8 cellular contexts compared by ENCODE assay signal in genomic region chr19:51926784-51927741, GRCh38. TPM values are rescaled to one million over a fixed set of nuclear protein-coding genes. Genes with fewer than 3 reads are reported as not detected.
DNase-seq lines count a peak whose midpoint lies in the region; ATAC-seq, FAIRE-seq and TF ChIP-seq lines count a peak whose summit lies in the region.

Gene ZNF613, plus strand, starts transcription at chr19:51927472. Its CDS starts 8,749 bp downstream, at chr19:51936221.

- peak in 1 of 2 experiments; percentile 46; a peak in 2 of 4 replicates for TF ChIP-seq POLR2A in HepG2 (IDR thresholded peaks at IDR 0.05; ENCODE audit: insufficient read depth in 1 of 2, low read depth in 2 of 2, low read length in 2 of 2)

- DNase-seq in AG20443 (ENCODE audit: low spot score) (peak; percentile 92), NCI-H524 treated with DMSO at 0.1 percent for 48 hours (lab: John Stamatoyannopoulos, UW) (peak; percentile 76), dermis microvascular lymphatic vessel endothelial cell (ENCODE audit: low read depth in 2 of 2) (peak; percentile 94 to 96), HepG2 (ENCODE audit: low spot score) (peak; percentile 89)
- peak; percentile 85 to 86 for DNase-seq in activated CD4-positive, alpha-beta T cell treated with anti-CD3 and anti-CD28 coated beads, Interleukin-2, amount 50 U/mL, for 4 hours
- DNase-seq in stimulated activated CD4-positive, alpha-beta T cell treated with anti-CD3 and anti-CD28 coated beads, Interleukin-2, amount 100 ng/mL, for 48 hours, result peak; percentile 73 to 74

- H3K4me1 ChIP-seq in HepG2 (ENCODE audit: insufficient read depth, low read length), result peaks cover 32% of the 10 kb centered on the region

- H3K79me2 ChIP-seq in HepG2 (ENCODE audit: insufficient read depth, low read length), result peaks cover 13% of the 10 kb centered on the region

- TF ChIP-seq RAD21 in HepG2 (CRISPR knock-in tag; IDR thresholded peaks at IDR 0.05), result peak; percentile 33; the same call in 1 of the 2 replicates

- H3K4me2 ChIP-seq in HepG2 (ENCODE audit: low read depth, low read length), result peak within 1 kb of the TSS; percentile 66

- peaks cover 5 to 14% of the 10 kb centered on the region in 2 experiments; a peak in 3 of 5 replicates for H3K36me3 ChIP-seq in HepG2 (replicated peaks in 1 of 2; ENCODE audit: control insufficient read depth in 1 of 2, insufficient read depth in 2 of 2, low read length in 2 of 2)

- H3K27ac ChIP-seq in HepG2 (ENCODE audit: extremely low read length, insufficient read depth, low read length), result peak within 1 kb of the TSS; percentile 87

- WGBS in HepG2 (ENCODE audit: low lambda C conversion rate), result 2% methylated on average over 43 of the region's 52 CpGs

- H3K9me3 ChIP-seq in HepG2 (ENCODE audit: low read length), result peaks cover 27% of the 10 kb centered on the region

- H3K9ac ChIP-seq in HepG2 (ENCODE audit: insufficient read depth, low read depth, low read length), result peak within 1 kb of the TSS; percentile 84

- peak; percentile 62 for TF ChIP-seq CTCF in HepG2 (CRISPR knock-in tag; IDR thresholded peaks at IDR 0.05)

- ATAC-seq in GM19035 (IDR thresholded peaks at IDR 0.05; ENCODE audit: unreplicated experiment) (peak; percentile 88), HG03439 (IDR thresholded peaks at IDR 0.05; ENCODE audit: unreplicated experiment) (peak; percentile 86), HepG2 (peak; percentile 93)

- no peaks in the 10 kb centered on the region; a peak in 1 of 5 replicates for H3K27me3 ChIP-seq in HepG2 (ENCODE audit: control insufficient read depth in 1 of 2, insufficient read depth in 2 of 2, low read length in 2 of 2)

- H2AFZ ChIP-seq in HepG2 (ENCODE audit: low read length), result peak within 1 kb of the TSS; percentile 99

- FAIRE-seq in HepG2 (lab: Jason Lieb, UNC), result peak; percentile 85

- POLR2A ChIA-PET in HepG2 (lab: Yijun Ruan, JAX), result no interaction called here

- TF ChIP-seq EP300 in HepG2 (IDR thresholded peaks at IDR 0.05; ENCODE audit: low read depth in 2 of 2, low read length in 2 of 2) (no peak), HepG2 (CRISPR knock-in tag; IDR thresholded peaks at IDR 0.05; ENCODE audit: borderline replicate concordance) (no peak)

- H3K4me3 ChIP-seq in HepG2 (replicated peaks in 1 of 3; ENCODE audit: insufficient read depth in 1 of 3, low read depth in 2 of 3, low read length in 3 of 3), result peak within 1 kb of the TSS; percentile 88 to 98 (median 96)

- H4K20me1 ChIP-seq in HepG2 (ENCODE audit: insufficient read depth, low read length), result no peaks in the 10 kb centered on the region

- CTCF ChIA-PET in HepG2 (lab: Yijun Ruan, JAX; ENCODE audit: low intra/inter-chr PET ratio, low total read pairs), result no interaction called here

- BruUV-seq in HepG2 (replicated peaks; lab: Mats Ljungman, UMichigan), result TSS peak; percentile 74

- in situ Hi-C loops in HepG2 (cut with HindIII; ENCODE audit: extremely low pct_ligation_motif_present, low pct_unique_long_range_greater_than_20kb), result no loop called here

- intact Hi-C loops in HepG2 (cut with micrococcal nuclease; ENCODE audit: unreplicated experiment), result loop anchor here (2.0 to 10.0 kb wide), 2 partner anchors 22 to 78 kb away; partner anchors contain the start of genes ZNF615 and ZNF649

TF ChIP-seq in HepG2, 621 proteins besides CTCF, POLR2A, EP300 and RAD21 (continues in another document):
- TF ChIP-seq ZNF740 (CRISPR knock-in tag; IDR thresholded peaks at IDR 0.05), result no peak
- no peak; the same call in 1 of the 2 replicates for TF ChIP-seq NCOR1 (IDR thresholded peaks at IDR 0.05; ENCODE audit: borderline replicate concordance, low read length)
- no peak for TF ChIP-seq IKZF1 (IDR thresholded peaks at IDR 0.05)
- TF ChIP-seq ZNF839 (CRISPR knock-in tag; IDR thresholded peaks at IDR 0.05; ENCODE audit: borderline replicate concordance), result no peak
- no peak for TF ChIP-seq ATRX (CRISPR knock-in tag; IDR thresholded peaks at IDR 0.05; ENCODE audit: borderline replicate concordance)
- peak; percentile 90 for TF ChIP-seq PBX2 (CRISPR knock-in tag; IDR thresholded peaks at IDR 0.05)
- TF ChIP-seq ELF4 (CRISPR knock-in tag; IDR thresholded peaks at IDR 0.05; ENCODE audit: borderline replicate concordance), result no peak
- no peak for TF ChIP-seq MAFG (CRISPR knock-in tag; IDR thresholded peaks at IDR 0.05)
- no peak for TF ChIP-seq ZNF235 (CRISPR knock-in tag; IDR thresholded peaks at IDR 0.05; ENCODE audit: borderline replicate concordance)
- peak; percentile 77 for TF ChIP-seq PHF8 (CRISPR knock-in tag; IDR thresholded peaks at IDR 0.05)
- peak; percentile 58; the same call in 1 of the 2 replicates for TF ChIP-seq ZNF441 (CRISPR knock-in tag; IDR thresholded peaks at IDR 0.05; ENCODE audit: borderline replicate concordance)
- TF ChIP-seq NR2F2 (IDR thresholded peaks at IDR 0.05; ENCODE audit: borderline replicate concordance, low read depth), result 0 out of 2 replicates have a peak, but pooled peaks have one; percentile 4
- 0 out of 2 replicates have a peak, but pooled peaks have one; percentile 13 for TF ChIP-seq PPARG (CRISPR knock-in tag; conservative IDR thresholded peaks at IDR 0.05)
- no peak for TF ChIP-seq DDIT3 (CRISPR knock-in tag; IDR thresholded peaks at IDR 0.05)
- no peak for TF ChIP-seq ZNF720 (CRISPR knock-in tag; IDR thresholded peaks at IDR 0.05)
- no peak for TF ChIP-seq NCOA2 (CRISPR knock-in tag; IDR thresholded peaks at IDR 0.05)
- no peak for TF ChIP-seq MEIS2 (CRISPR knock-in tag; IDR thresholded peaks at IDR 0.05)
- peak; percentile 73 for TF ChIP-seq YEATS2 (CRISPR knock-in tag; IDR thresholded peaks at IDR 0.05; ENCODE audit: borderline replicate concordance)

RNA-seq across cellular contexts. Expression of gene ZNF613, which starts in this region (rescaled TPM):
- total RNA-seq in dermis microvascular lymphatic vessel endothelial cell (6.9 and 8.1 TPM in 2 replicates), HepG2 (2016; rRNA removed; fragmentation: Illumina TruSeq; extraction: Trizol) (8.3 and 9.6 TPM in 2 replicates)
- total RNA-seq in HepG2 (2016; cell fraction: cytosol; rRNA removed; fragmentation: Illumina TruSeq; extraction: Trizol; ENCODE audit: low read depth), result 1.7 and 1.9 TPM in 2 replicates
- total RNA-seq in HepG2 (2016; cell fraction: insoluble cytoplasmic fraction; rRNA removed; fragmentation: Illumina TruSeq; extraction: Trizol), result 6.6 and 9.2 TPM in 2 replicates
- total RNA-seq in HepG2 (2016; cell fraction: membrane; rRNA removed; fragmentation: Illumina TruSeq; extraction: Trizol), result 3.4 and 3.8 TPM in 2 replicates
- 6.4 and 7.1 TPM in 2 replicates for total RNA-seq in HepG2 (2016; cell fraction: nucleus; rRNA removed; fragmentation: Illumina TruSeq; extraction: Trizol)
- 3.6 and 3.7 TPM in 2 replicates for polyA plus RNA-seq in HepG2 (2011; rRNA removed)
- 1.8 and 2.5 TPM in 2 replicates for polyA plus RNA-seq in HepG2 (2011; cell fraction: cytosol; rRNA removed)
- 3.3 and 4.1 TPM in 2 replicates for polyA plus RNA-seq in HepG2 (2011; cell fraction: nucleus; rRNA removed)
- polyA plus RNA-seq in HepG2 (2012), result 2.3 and 3.3 TPM in 2 replicates
- polyA plus RNA-seq in HepG2 (2016; cell fraction: cytosol; fragmentation: Illumina TruSeq; extraction: Trizol; ENCODE audit: low read depth), result 0.77 TPM in 2 replicates
- 4.8 and 6.5 TPM in 2 replicates for polyA plus RNA-seq in HepG2 (2016; cell fraction: insoluble cytoplasmic fraction; fragmentation: Illumina TruSeq; extraction: Trizol; ENCODE audit: low read depth)
- 0.82 and 1.8 TPM in 2 replicates for polyA plus RNA-seq in HepG2 (2016; cell fraction: membrane; fragmentation: Illumina TruSeq; extraction: Trizol; ENCODE audit: low read depth)
- polyA plus RNA-seq in HepG2 (2016; cell fraction: nucleus; fragmentation: Illumina TruSeq; extraction: Trizol; ENCODE audit: insufficient read depth, low read depth), result 7.2 and 8.4 TPM in 2 replicates
- polyA minus RNA-seq in HepG2 (2011; rRNA and poly(A)+ RNA removed; ENCODE audit: low replicate concordance), result 2.5 and 3.5 TPM in 2 replicates
- 2.9 and 3.9 TPM in 2 replicates for polyA minus RNA-seq in HepG2 (2011; cell fraction: cytosol; rRNA and poly(A)+ RNA removed)
- 14.9 and 18.2 TPM in 2 replicates for polyA minus RNA-seq in HepG2 (2011; cell fraction: nucleus; rRNA and poly(A)+ RNA removed)

Comparison
In these comparisons a context has a peak if more than half of its experiments do, and no peak if none do; other contexts are left out.
1. Peak in every context shown above with its lines: DNase-seq, ATAC-seq, H3K4me3 ChIP-seq and H3K27ac ChIP-seq.